Comparison of ENCODE assay signal across 20 cellular contexts in the genomic region with DNA sequence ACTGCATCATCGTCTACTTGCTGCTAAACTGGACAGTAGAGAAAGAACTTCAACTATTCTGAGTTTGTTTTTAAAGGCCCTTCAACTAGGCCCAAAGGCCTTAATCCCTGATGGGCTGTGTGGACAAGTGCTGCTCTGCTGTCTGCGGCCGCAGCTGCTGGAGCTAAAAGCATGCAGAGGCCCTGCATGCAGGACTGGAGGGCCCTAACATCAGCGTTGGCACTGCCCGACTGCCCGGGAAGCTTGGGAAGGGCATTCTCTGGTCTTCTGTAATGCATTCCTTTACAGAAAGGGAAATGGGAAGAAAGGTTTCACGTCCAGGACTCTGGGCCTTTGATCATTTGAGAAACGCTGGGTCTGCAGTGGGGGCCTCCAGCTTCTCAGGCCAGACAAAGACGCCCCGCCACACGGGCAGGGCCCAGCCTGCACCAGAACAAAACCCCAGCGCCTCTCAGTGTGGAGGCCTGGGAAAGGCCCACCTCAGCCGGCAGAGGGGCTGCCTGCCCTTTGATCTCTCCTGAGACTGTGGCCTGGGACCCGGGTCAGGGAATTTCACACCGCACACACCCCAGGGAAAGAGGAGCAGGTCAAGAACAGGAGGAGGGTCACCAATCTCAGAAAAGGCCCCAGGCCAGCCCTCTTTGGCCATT.
DNase-seq lines count a peak whose midpoint lies in the region; ATAC-seq, FAIRE-seq and TF ChIP-seq lines count a peak whose summit lies in the region.
"Had no signal": no experiment of that assay in that cellular context is flagged by ENCODE, and none has a peak within 500 bp of the region (broad histone marks: within the 10 kb centered on the region; RNA-seq: fewer than 3 reads in every experiment).

No MANE protein-coding gene starts in this region.

- no peak for TF ChIP-seq RAD21 in HCT116 (IDR thresholded peaks at IDR 0.05; ENCODE audit: low read depth)

- H3K9me3 Mint-ChIP-seq in astrocyte (ENCODE audit: unreplicated experiment) (peaks cover 15% of the 10 kb centered on the region), natural killer cell (no peaks in the 10 kb centered on the region), GM23338 (no peaks in the 10 kb centered on the region; the same call in none of the 3 replicates)
- H3K9me3 Mint-ChIP-seq: H9 had no signal

- H3K79me2 ChIP-seq in HCT116 (ENCODE audit: insufficient read depth, low read length) (no peaks in the 10 kb centered on the region), astrocyte (ENCODE audit: insufficient read depth, low read length) (peaks cover 11% of the 10 kb centered on the region), GM23338 (replicated peaks; ENCODE audit: insufficient read depth) (no peaks in the 10 kb centered on the region)

- H3K9me2 ChIP-seq in HCT116 (ENCODE audit: insufficient read depth), result no peaks in the 10 kb centered on the region
- no peaks in the 10 kb centered on the region for H3K9me2 ChIP-seq in GM23338 (ENCODE audit: insufficient read depth)

- DNase-seq in HCT116 (ENCODE audit: low read depth, low spot score), result no peak
- no peak for DNase-seq in astrocyte (ENCODE audit: low read depth)
- DNase-seq in natural killer cell, result no peak
- DNase-seq in sigmoid colon, result peak; percentile 32
- DNase-seq in activated CD4-positive, alpha-beta T cell treated with anti-CD3 and anti-CD28 coated beads, Interleukin-2, amount 50 U/mL, for 48 hours, result no peak
- DNase-seq in nucleus accumbens (lab: John Stamatoyannopoulos, UW), result no peak
- no peak for DNase-seq in GM23338 (ENCODE audit: low spot score)
- DNase-seq: GF-D8, H9, Kasumi-1, NCI-H1417, NCI-H1694 treated with DMSO at 0.1 percent for 48 hours, NCI-H2081 treated with DMSO at 0.1 percent for 48 hours, NCI-H2171 treated with DMSO at 0.1 percent for 48 hours, NCI-H524 treated with DMSO at 0.1 percent for 48 hours, NCI-H82 had no signal

- H3K27me3 Mint-ChIP-seq in astrocyte (ENCODE audit: low read depth, unreplicated experiment), result no peaks in the 10 kb centered on the region
- H3K27me3 Mint-ChIP-seq in natural killer cell (ENCODE audit: low read depth in 2 of 2), result no peaks in the 10 kb centered on the region
- H3K27me3 Mint-ChIP-seq in GM23338 (ENCODE audit: insufficient read depth, low read depth, poor library complexity), result no peaks in the 10 kb centered on the region

- no peak for TF ChIP-seq EP300 in sigmoid colon (IDR thresholded peaks at IDR 0.05)

- H3K36me3 ChIP-seq in HCT116 (ENCODE audit: control insufficient read depth in 1 of 2, insufficient read depth in 2 of 2, low read length in 2 of 2) (no peaks in the 10 kb centered on the region), astrocyte (ENCODE audit: insufficient read depth, low read length) (no peaks in the 10 kb centered on the region), sigmoid colon (no peaks in the 10 kb centered on the region), GM23338 (ENCODE audit: insufficient read depth) (no peaks in the 10 kb centered on the region)
- H3K36me3 ChIP-seq: Peyer's patch had no signal

- H3K27ac ChIP-seq in HCT116 (ENCODE audit: low read depth, low read length), result peak overlapping the region; percentile 73; the same call in 1 of the 2 replicates
- H3K27ac ChIP-seq in astrocyte (ENCODE audit: low read depth, low read length), result peak overlapping the region; percentile 91
- H3K27ac ChIP-seq in sigmoid colon, result no peak overlapping the region
- H3K27ac ChIP-seq in GM23338 (ENCODE audit: low read depth), result no peak overlapping the region
- H3K27ac ChIP-seq: C4-2B, Peyer's patch had no signal

- intact Hi-C loops in HCT116 (cut with micrococcal nuclease) (loop anchor here (2.0 to 10.0 kb wide), 2 partner anchors 99 to 369 kb away; no protein-coding TSS in a partner anchor), natural killer cell (cut with micrococcal nuclease) (no loop called here), sigmoid colon (cut with DNase I) (no loop called here)

- H3K4me3 Mint-ChIP-seq in astrocyte (ENCODE audit: unreplicated experiment) (no peak overlapping the region), natural killer cell (peak overlapping the region; percentile 37), GM23338 (no peak overlapping the region)
- H3K4me3 Mint-ChIP-seq: H9 had no signal

- no peaks in the 10 kb centered on the region for H3F3A ChIP-seq in GM23338 (replicated peaks; ENCODE audit: low read depth)

- peaks cover 23 to 31% of the 10 kb centered on the region in 2 experiments for H3K4me1 ChIP-seq in HCT116 (ENCODE audit: control insufficient read depth in 1 of 2, insufficient read depth in 2 of 2, low read length in 2 of 2)
- H3K4me1 ChIP-seq in astrocyte (ENCODE audit: insufficient read depth, low read length), result peaks cover 50% of the 10 kb centered on the region
- H3K4me1 ChIP-seq in sigmoid colon, result peaks cover 0 to 14% (median 8%) of the 10 kb centered on the region in 4 donors
- H3K4me1 ChIP-seq in GM23338 (ENCODE audit: insufficient read depth), result no peaks in the 10 kb centered on the region

- H3K36me3 Mint-ChIP-seq in astrocyte (ENCODE audit: low read depth, unreplicated experiment) (no peaks in the 10 kb centered on the region), natural killer cell (no peaks in the 10 kb centered on the region), GM23338 (ENCODE audit: low read depth) (peaks cover 43% of the 10 kb centered on the region)

- H3K4me1 Mint-ChIP-seq in astrocyte (ENCODE audit: low read depth, unreplicated experiment) (no peaks in the 10 kb centered on the region), natural killer cell (peaks cover 29 to 35% of the 10 kb centered on the region in 2 donors), GM23338 (no peaks in the 10 kb centered on the region)

- TF ChIP-seq CTCF in HCT116 (IDR thresholded peaks at IDR 0.05 in 2 of 3, conservative IDR thresholded peaks at IDR 0.05 in 1 of 3; ENCODE audit: borderline replicate concordance in 1 of 3, insufficient read depth in 1 of 3, low read depth in 2 of 3, low read length in 2 of 3), result no peak
- no peak for TF ChIP-seq CTCF in astrocyte (IDR thresholded peaks at IDR 0.05; ENCODE audit: insufficient read depth, low read depth, low read length)
- TF ChIP-seq CTCF in natural killer cell (IDR thresholded peaks at IDR 0.05), result no peak
- TF ChIP-seq CTCF in sigmoid colon (IDR thresholded peaks at IDR 0.05), result no peak
- TF ChIP-seq CTCF in GM23338 (conservative IDR thresholded peaks at IDR 0.05; ENCODE audit: low read depth in 2 of 2), result no peak

- RAD21 ChIA-PET in HCT116 (lab: Charles Lee; ENCODE audit: low non-redundant PET in 1 of 2, low total read pairs in 2 of 2, uncharacterized antibody in 2 of 2, unreplicated experiment in 2 of 2), result no interaction called here

- H3K9ac ChIP-seq in HCT116 (ENCODE audit: low read length) (peak overlapping the region; percentile 39), astrocyte (ENCODE audit: low read length) (peak overlapping the region; percentile 76)

- ATAC-seq in HCT116 (no peak), natural killer cell (no peak), GM23338 (no peak)

- WGBS in sigmoid colon, 2 donors, result 92 to 93% methylated on average over 15 of the region's 15 CpGs

- no peaks in the 10 kb centered on the region for H3K9me3 ChIP-seq in HCT116 (ENCODE audit: control insufficient read depth in 1 of 2, insufficient read depth in 1 of 2, low read depth in 1 of 2, low read length in 2 of 2)
- H3K9me3 ChIP-seq in astrocyte (ENCODE audit: insufficient read depth, low read depth, low read length), result no peaks in the 10 kb centered on the region
- no peaks in the 10 kb centered on the region for H3K9me3 ChIP-seq in sigmoid colon
- H3K9me3 ChIP-seq: Peyer's patch had no signal

- H3K27ac Mint-ChIP-seq in astrocyte (ENCODE audit: unreplicated experiment), result no peak overlapping the region
- no peak overlapping the region for H3K27ac Mint-ChIP-seq in natural killer cell
- H3K27ac Mint-ChIP-seq in GM23338, result no peak overlapping the region
- H3K27ac Mint-ChIP-seq: H9 had no signal

- H2AFZ ChIP-seq in HCT116 (ENCODE audit: low read depth, low read length, poor library complexity, severe bottlenecking) (no peak overlapping the region), astrocyte (ENCODE audit: low read depth, low read length) (no peak overlapping the region), GM23338 (no peak overlapping the region)

- FAIRE-seq in astrocyte (lab: Jason Lieb, UNC), result no peak
- FAIRE-seq: A204.1, D721Med had no signal

- no TSS peak for BruUV-seq in HCT116 (replicated peaks; lab: Mats Ljungman, UMichigan)

- H3K27me3 ChIP-seq in HCT116 (ENCODE audit: insufficient read depth, low read length), result no peaks in the 10 kb centered on the region
- no peaks in the 10 kb centered on the region for H3K27me3 ChIP-seq in astrocyte (ENCODE audit: insufficient read depth, low read length)
- H3K27me3 ChIP-seq in sigmoid colon, result no peaks in the 10 kb centered on the region
- H3K27me3 ChIP-seq in GM23338 (ENCODE audit: insufficient read depth), result no peaks in the 10 kb centered on the region
- H3K27me3 ChIP-seq: Peyer's patch had no signal

- CTCF ChIA-PET in HCT116 (lab: Charles Lee), result no interaction called here

- peak overlapping the region; percentile 82 for H3K4me2 ChIP-seq in HCT116 (ENCODE audit: low read length)
- H3K4me2 ChIP-seq in astrocyte (ENCODE audit: low read length), result peak overlapping the region; percentile 77
- no peak overlapping the region for H3K4me2 ChIP-seq in GM23338

- H3K4me3 ChIP-seq in HCT116 (replicated peaks in 1 of 2; ENCODE audit: low read depth in 1 of 2, low read length in 2 of 2), result no peak overlapping the region
- H3K4me3 ChIP-seq in astrocyte (ENCODE audit: insufficient read depth, low read depth, low read length), result no peak overlapping the region
- H3K4me3 ChIP-seq in sigmoid colon, result no peak overlapping the region
- H3K4me3 ChIP-seq in GM23338, result no peak overlapping the region
- H3K4me3 ChIP-seq: Peyer's patch had no signal

- no peaks in the 10 kb centered on the region for H4K20me1 ChIP-seq in HCT116 (ENCODE audit: insufficient read depth)
- H4K20me1 ChIP-seq in astrocyte (ENCODE audit: insufficient read depth, low read length), result no peaks in the 10 kb centered on the region
- no peaks in the 10 kb centered on the region for H4K20me1 ChIP-seq in GM23338 (replicated peaks; ENCODE audit: insufficient read depth)

- TF ChIP-seq POLR2A in HCT116 (IDR thresholded peaks at IDR 0.05; ENCODE audit: borderline replicate concordance, extremely low read depth, insufficient read depth, insufficient read length) (no peak), sigmoid colon (IDR thresholded peaks at IDR 0.05) (no peak)

- POLR2A ChIA-PET in HCT116 (lab: Charles Lee), result no interaction called here

TF ChIP-seq in HCT116, 20 proteins besides CTCF, POLR2A, EP300 and RAD21 (continues in another document):
- TF ChIP-seq CEBPB (IDR thresholded peaks at IDR 0.05; ENCODE audit: low read depth), result no peak
- TF ChIP-seq ZFX (IDR thresholded peaks at IDR 0.05), result no peak

TF ChIP-seq in GM23338, 12 proteins besides CTCF, POLR2A, EP300 and RAD21 (continues in another document):
- TF ChIP-seq EZH2 (IDR thresholded peaks at IDR 0.05; ENCODE audit: low read depth, unreplicated experiment) (no peak), CREB1 (CRISPR knock-in tag; IDR thresholded peaks at IDR 0.05; ENCODE audit: low read depth) (no peak), EZH2phosphoT487 (IDR thresholded peaks at IDR 0.05; ENCODE audit: unreplicated experiment) (no peak), STAT1 (IDR thresholded peaks at IDR 0.05; ENCODE audit: unreplicated experiment) (no peak), ZNF331 (CRISPR knock-in tag; IDR thresholded peaks at IDR 0.05; ENCODE audit: low read depth) (no peak), ZNF114 (CRISPR knock-in tag; IDR thresholded peaks at IDR 0.05) (no peak)

Comparison
In these comparisons a context has a peak if more than half of its experiments do, and no peak if none do; other contexts are left out.
1. H3K27ac ChIP-seq: peak in HCT116 (single experiment) and astrocyte (single experiment); none in sigmoid colon (0 of 4) and GM23338 (single experiment).